ENCODE assay signal across 22 cellular contexts in genomic region chr17:20053343-20053964, GRCh38.
"Had no signal": no experiment of that assay in that cellular context is flagged by ENCODE, and none has a peak within 500 bp of the region (broad histone marks: within the 10 kb centered on the region; RNA-seq: fewer than 3 reads in every experiment).

No MANE protein-coding gene starts in this region.

- H3K27ac ChIP-seq: dorsolateral prefrontal cortex, foreskin keratinocyte, tibial artery had no signal

- FAIRE-seq: urothelium cell line had no signal

- H3K4me1 ChIP-seq: foreskin keratinocyte, tibial artery had no signal

- H3K4me3 ChIP-seq: dorsolateral prefrontal cortex, mucosa of descending colon, tibial artery had no signal

- H3K27me3 ChIP-seq: dorsolateral prefrontal cortex, tibial artery had no signal

- DNase-seq: activated CD4-positive, alpha-beta T cell treated with anti-CD3 and anti-CD28 coated beads for 48 hours; activated CD4-positive, CD25-positive, alpha-beta regulatory T cell; activated CD8-positive, alpha-beta T cell treated with anti-CD3 and anti-CD28 coated beads for 36 hours; activated naive CD4-positive, alpha-beta T cell treated with anti-CD3 and anti-CD28 coated beads for 36 hours; activated naive CD8-positive, alpha-beta T cell treated with anti-CD3 and anti-CD28 coated beads, Interleukin-2, amount 50 U/mL, for 24 hours; activated T-cell treated with anti-CD3 and anti-CD28 coated beads, Interleukin-2, amount 50 U/mL, for 4 hours; anterior cingulate cortex; caudate nucleus; dorsolateral prefrontal cortex; foreskin keratinocyte; glutamatergic neuron; hypothalamus; islet precursor cell; left ventricle myocardium superior; mucosa of descending colon; naive B cell; stimulated activated CD4-positive, alpha-beta T cell treated with anti-CD3 and anti-CD28 coated beads, Interleukin-12 subunit alpha, Interleukin-12 subunit beta, amount 100 ng/mL, for 4 hours; stimulated activated CD4-positive, alpha-beta T cell treated with anti-CD3 and anti-CD28 coated beads, Interleukin-1b, Interleukin-23, amount 100 ng/mL, for 48 hours; stimulated activated naive CD8-positive, alpha-beta T cell treated with anti-CD3 and anti-CD28 coated beads, Interleukin-15, Interleukin-2, amounts not matched to agents 100 U/mL and 50 U/mL, for 24 hours; substantia nigra; tibial artery had no signal

- H3K9me3 ChIP-seq: mucosa of descending colon had no signal

- ATAC-seq: activated CD8-positive, alpha-beta T cell treated with anti-CD3 and anti-CD28 coated beads for 36 hours; activated naive CD8-positive, alpha-beta T cell treated with anti-CD3 and anti-CD28 coated beads, Interleukin-2, amount 50 U/mL, for 24 hours; activated T-cell treated with anti-CD3 and anti-CD28 coated beads, Interleukin-2, amount 50 U/mL, for 4 hours; foreskin keratinocyte; left ventricle myocardium superior; mucosa of descending colon; stimulated activated naive CD8-positive, alpha-beta T cell treated with anti-CD3 and anti-CD28 coated beads, Interleukin-15, Interleukin-2, amounts not matched to agents 100 U/mL and 50 U/mL, for 24 hours had no signal
